Comparison of ENCODE assay signal across 9 cellular contexts in the genomic region with DNA sequence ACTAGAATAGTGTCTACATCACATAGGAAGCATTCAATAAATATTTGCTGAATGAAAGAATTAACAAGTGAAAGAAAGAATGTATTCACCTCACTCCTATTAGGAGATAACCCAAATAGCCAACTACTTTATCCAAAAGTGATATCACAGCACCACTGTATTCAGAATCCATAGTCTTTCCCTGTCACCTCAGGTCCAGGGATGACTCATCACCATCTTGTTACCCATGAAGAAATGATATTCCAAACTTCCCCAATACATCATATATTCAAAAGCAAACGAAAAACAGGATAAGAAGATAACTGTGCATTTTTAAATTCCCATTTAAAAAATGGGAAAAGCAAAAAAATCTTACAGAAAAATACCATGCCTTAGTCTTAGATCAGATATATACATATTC.
"Had no signal": no experiment of that assay in that cellular context is flagged by ENCODE, and none has a peak within 500 bp of the region (broad histone marks: within the 10 kb centered on the region; RNA-seq: fewer than 3 reads in every experiment).

No MANE protein-coding gene starts in this region.

- H3K4me3 ChIP-seq: HAP-1 had no signal

- H3K36me3 ChIP-seq: HAP-1 had no signal

- DNase-seq: GOT3, H7, HFFc6, KBM-7 had no signal

- FAIRE-seq: HepG2 had no signal

- H3K9ac ChIP-seq: KMS-11 had no signal

- H3K27ac ChIP-seq: HL-60, KMS-11 had no signal

- H3K4me3 Mint-ChIP-seq: HFFc6 had no signal

- H3K4me1 ChIP-seq: HAP-1 had no signal

- H3K9me3 Mint-ChIP-seq: HFFc6 had no signal

- ATAC-seq: HCT116, HepG2 had no signal

- H3K4me2 ChIP-seq: KMS-11 had no signal

- H3K9me3 ChIP-seq: HAP-1 had no signal

- H3K27ac Mint-ChIP-seq: HFFc6 had no signal
